In the genomic region with DNA sequence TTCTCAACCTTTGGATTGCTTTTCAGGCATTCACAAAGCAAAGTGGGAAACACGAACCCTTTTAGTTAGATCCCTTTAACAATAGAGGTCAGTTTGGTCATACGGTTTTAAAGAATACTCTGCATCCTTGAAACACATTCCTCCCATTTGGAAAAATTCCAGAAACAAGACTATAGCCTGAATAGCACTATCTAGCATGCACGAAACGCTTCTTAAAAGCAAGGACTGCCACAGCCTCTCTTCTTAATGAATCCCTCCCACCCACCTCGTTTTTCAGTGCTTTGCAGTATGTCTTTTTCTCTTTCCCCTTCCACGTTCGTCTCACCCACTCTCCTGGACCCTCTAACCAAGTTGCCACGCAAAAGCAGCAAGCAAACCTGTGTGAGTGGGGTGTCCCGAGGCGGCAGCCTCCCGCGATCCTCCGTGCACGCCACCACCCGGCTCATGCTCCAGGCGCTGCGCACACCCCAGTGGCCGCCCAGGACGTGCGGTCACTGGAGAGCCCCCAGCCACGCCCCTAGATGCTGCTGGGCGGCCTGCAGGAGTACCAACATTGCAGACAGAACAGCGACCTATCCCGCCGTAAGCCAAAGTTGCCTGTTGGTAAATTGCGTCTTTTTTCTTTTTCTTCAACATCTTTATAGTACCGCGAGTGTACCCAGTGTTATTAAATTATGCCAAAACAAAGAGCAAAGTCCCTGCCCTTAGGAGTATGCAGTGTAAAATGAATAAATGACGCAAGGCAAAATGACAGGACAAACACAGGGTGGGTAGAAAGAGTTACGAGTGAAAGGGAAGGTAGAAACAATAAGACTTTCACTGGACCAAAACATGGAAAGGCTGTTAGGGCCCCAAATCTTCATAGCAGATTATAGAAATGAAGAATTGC, we compare ENCODE assay signal across 1 cellular context.
TF ChIP-seq lines count a peak whose summit lies in the region.

A gene with protein sequence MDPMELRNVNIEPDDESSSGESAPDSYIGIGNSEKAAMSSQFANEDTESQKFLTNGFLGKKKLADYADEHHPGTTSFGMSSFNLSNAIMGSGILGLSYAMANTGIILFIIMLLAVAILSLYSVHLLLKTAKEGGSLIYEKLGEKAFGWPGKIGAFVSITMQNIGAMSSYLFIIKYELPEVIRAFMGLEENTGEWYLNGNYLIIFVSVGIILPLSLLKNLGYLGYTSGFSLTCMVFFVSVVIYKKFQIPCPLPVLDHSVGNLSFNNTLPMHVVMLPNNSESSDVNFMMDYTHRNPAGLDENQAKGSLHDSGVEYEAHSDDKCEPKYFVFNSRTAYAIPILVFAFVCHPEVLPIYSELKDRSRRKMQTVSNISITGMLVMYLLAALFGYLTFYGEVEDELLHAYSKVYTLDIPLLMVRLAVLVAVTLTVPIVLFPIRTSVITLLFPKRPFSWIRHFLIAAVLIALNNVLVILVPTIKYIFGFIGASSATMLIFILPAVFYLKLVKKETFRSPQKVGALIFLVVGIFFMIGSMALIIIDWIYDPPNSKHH (minus strand): TSS at position 472 of the 889 bp plus-strand sequence. CDS start 32,926 bp downstream, outside the sequence.

TF ChIP-seq in HepG2, 621 proteins besides CTCF, POLR2A, EP300 and RAD21 (continued from another document and continues in another):
- TF ChIP-seq, protein P1, sequence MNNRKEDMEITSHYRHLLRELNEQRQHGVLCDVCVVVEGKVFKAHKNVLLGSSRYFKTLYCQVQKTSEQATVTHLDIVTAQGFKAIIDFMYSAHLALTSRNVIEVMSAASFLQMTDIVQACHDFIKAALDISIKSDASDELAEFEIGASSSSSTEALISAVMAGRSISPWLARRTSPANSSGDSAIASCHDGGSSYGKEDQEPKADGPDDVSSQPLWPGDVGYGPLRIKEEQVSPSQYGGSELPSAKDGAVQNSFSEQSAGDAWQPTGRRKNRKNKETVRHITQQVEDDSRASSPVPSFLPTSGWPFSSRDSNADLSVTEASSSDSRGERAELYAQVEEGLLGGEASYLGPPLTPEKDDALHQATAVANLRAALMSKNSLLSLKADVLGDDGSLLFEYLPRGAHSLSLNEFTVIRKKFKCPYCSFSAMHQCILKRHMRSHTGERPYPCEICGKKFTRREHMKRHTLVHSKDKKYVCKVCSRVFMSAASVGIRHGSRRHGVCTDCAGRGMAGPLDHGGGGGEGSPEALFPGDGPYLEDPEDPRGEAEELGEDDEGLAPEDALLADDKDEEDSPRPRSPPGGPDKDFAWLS (CRISPR knock-in tag; IDR thresholded peaks at IDR 0.05; ENCODE audit: borderline replicate concordance), result no peak
- TF ChIP-seq ZBTB42 (CRISPR knock-in tag; IDR thresholded peaks at IDR 0.05), result no peak
- TF ChIP-seq, protein P2, sequence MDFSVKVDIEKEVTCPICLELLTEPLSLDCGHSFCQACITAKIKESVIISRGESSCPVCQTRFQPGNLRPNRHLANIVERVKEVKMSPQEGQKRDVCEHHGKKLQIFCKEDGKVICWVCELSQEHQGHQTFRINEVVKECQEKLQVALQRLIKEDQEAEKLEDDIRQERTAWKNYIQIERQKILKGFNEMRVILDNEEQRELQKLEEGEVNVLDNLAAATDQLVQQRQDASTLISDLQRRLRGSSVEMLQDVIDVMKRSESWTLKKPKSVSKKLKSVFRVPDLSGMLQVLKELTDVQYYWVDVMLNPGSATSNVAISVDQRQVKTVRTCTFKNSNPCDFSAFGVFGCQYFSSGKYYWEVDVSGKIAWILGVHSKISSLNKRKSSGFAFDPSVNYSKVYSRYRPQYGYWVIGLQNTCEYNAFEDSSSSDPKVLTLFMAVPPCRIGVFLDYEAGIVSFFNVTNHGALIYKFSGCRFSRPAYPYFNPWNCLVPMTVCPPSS (IDR thresholded peaks at IDR 0.05), result no peak
- peak; percentile 42; the same call in 1 of the 2 replicates for TF ChIP-seq HOXD1 (CRISPR knock-in tag; IDR thresholded peaks at IDR 0.05)
- TF ChIP-seq PCBP2 (optimal IDR thresholded peaks at IDR 0.05; ENCODE audit: low read depth, low read length, poor library complexity, severe bottlenecking), result no peak
- no peak for TF ChIP-seq TARDBP (CRISPR knock-in tag; IDR thresholded peaks at IDR 0.05)
- TF ChIP-seq ZNF33B (CRISPR knock-in tag; IDR thresholded peaks at IDR 0.05), result no peak
- TF ChIP-seq, protein P3, sequence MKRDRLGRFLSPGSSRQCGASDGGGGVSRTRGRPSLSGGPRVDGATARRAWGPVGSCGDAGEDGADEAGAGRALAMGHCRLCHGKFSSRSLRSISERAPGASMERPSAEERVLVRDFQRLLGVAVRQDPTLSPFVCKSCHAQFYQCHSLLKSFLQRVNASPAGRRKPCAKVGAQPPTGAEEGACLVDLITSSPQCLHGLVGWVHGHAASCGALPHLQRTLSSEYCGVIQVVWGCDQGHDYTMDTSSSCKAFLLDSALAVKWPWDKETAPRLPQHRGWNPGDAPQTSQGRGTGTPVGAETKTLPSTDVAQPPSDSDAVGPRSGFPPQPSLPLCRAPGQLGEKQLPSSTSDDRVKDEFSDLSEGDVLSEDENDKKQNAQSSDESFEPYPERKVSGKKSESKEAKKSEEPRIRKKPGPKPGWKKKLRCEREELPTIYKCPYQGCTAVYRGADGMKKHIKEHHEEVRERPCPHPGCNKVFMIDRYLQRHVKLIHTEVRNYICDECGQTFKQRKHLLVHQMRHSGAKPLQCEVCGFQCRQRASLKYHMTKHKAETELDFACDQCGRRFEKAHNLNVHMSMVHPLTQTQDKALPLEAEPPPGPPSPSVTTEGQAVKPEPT (CRISPR knock-in tag; IDR thresholded peaks at IDR 0.05; ENCODE audit: low read depth), result no peak
- no peak for TF ChIP-seq ZNF547 (CRISPR knock-in tag; IDR thresholded peaks at IDR 0.05)
- TF ChIP-seq JUN (CRISPR knock-in tag; IDR thresholded peaks at IDR 0.05), result no peak
- TF ChIP-seq, protein P4, sequence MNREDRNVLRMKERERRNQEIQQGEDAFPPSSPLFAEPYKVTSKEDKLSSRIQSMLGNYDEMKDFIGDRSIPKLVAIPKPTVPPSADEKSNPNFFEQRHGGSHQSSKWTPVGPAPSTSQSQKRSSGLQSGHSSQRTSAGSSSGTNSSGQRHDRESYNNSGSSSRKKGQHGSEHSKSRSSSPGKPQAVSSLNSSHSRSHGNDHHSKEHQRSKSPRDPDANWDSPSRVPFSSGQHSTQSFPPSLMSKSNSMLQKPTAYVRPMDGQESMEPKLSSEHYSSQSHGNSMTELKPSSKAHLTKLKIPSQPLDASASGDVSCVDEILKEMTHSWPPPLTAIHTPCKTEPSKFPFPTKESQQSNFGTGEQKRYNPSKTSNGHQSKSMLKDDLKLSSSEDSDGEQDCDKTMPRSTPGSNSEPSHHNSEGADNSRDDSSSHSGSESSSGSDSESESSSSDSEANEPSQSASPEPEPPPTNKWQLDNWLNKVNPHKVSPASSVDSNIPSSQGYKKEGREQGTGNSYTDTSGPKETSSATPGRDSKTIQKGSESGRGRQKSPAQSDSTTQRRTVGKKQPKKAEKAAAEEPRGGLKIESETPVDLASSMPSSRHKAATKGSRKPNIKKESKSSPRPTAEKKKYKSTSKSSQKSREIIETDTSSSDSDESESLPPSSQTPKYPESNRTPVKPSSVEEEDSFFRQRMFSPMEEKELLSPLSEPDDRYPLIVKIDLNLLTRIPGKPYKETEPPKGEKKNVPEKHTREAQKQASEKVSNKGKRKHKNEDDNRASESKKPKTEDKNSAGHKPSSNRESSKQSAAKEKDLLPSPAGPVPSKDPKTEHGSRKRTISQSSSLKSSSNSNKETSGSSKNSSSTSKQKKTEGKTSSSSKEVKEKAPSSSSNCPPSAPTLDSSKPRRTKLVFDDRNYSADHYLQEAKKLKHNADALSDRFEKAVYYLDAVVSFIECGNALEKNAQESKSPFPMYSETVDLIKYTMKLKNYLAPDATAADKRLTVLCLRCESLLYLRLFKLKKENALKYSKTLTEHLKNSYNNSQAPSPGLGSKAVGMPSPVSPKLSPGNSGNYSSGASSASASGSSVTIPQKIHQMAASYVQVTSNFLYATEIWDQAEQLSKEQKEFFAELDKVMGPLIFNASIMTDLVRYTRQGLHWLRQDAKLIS (CRISPR knock-in tag; IDR thresholded peaks at IDR 0.05), result no peak
- TF ChIP-seq ZFP36L2 (CRISPR knock-in tag; IDR thresholded peaks at IDR 0.05), result no peak
- no peak for TF ChIP-seq MEIS1 (CRISPR knock-in tag; IDR thresholded peaks at IDR 0.05; ENCODE audit: borderline replicate concordance)
- no peak for TF ChIP-seq CEBPG (CRISPR knock-in tag; IDR thresholded peaks at IDR 0.05)
- TF ChIP-seq, protein P5, sequence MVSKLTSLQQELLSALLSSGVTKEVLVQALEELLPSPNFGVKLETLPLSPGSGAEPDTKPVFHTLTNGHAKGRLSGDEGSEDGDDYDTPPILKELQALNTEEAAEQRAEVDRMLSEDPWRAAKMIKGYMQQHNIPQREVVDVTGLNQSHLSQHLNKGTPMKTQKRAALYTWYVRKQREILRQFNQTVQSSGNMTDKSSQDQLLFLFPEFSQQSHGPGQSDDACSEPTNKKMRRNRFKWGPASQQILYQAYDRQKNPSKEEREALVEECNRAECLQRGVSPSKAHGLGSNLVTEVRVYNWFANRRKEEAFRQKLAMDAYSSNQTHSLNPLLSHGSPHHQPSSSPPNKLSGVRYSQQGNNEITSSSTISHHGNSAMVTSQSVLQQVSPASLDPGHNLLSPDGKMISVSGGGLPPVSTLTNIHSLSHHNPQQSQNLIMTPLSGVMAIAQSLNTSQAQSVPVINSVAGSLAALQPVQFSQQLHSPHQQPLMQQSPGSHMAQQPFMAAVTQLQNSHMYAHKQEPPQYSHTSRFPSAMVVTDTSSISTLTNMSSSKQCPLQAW (CRISPR knock-in tag; IDR thresholded peaks at IDR 0.05), result peak; percentile 69; the same call in 1 of the 2 replicates
- TF ChIP-seq, protein P6, sequence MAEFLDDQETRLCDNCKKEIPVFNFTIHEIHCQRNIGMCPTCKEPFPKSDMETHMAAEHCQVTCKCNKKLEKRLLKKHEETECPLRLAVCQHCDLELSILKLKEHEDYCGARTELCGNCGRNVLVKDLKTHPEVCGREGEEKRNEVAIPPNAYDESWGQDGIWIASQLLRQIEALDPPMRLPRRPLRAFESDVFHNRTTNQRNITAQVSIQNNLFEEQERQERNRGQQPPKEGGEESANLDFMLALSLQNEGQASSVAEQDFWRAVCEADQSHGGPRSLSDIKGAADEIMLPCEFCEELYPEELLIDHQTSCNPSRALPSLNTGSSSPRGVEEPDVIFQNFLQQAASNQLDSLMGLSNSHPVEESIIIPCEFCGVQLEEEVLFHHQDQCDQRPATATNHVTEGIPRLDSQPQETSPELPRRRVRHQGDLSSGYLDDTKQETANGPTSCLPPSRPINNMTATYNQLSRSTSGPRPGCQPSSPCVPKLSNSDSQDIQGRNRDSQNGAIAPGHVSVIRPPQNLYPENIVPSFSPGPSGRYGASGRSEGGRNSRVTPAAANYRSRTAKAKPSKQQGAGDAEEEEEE (CRISPR knock-in tag; IDR thresholded peaks at IDR 0.05; ENCODE audit: borderline replicate concordance), result no peak
- peak; percentile 57; the same call in 1 of the 2 replicates for TF ChIP-seq MIER2 (CRISPR knock-in tag; IDR thresholded peaks at IDR 0.05)
- no peak for TF ChIP-seq MTF2 (CRISPR knock-in tag; IDR thresholded peaks at IDR 0.05; ENCODE audit: borderline replicate concordance)
- TF ChIP-seq ZBTB3 (CRISPR knock-in tag; IDR thresholded peaks at IDR 0.05; ENCODE audit: borderline replicate concordance, low read depth), result no peak
- TF ChIP-seq ZNF773 (CRISPR knock-in tag; IDR thresholded peaks at IDR 0.05; ENCODE audit: borderline replicate concordance), result no peak
- TF ChIP-seq, protein P7, sequence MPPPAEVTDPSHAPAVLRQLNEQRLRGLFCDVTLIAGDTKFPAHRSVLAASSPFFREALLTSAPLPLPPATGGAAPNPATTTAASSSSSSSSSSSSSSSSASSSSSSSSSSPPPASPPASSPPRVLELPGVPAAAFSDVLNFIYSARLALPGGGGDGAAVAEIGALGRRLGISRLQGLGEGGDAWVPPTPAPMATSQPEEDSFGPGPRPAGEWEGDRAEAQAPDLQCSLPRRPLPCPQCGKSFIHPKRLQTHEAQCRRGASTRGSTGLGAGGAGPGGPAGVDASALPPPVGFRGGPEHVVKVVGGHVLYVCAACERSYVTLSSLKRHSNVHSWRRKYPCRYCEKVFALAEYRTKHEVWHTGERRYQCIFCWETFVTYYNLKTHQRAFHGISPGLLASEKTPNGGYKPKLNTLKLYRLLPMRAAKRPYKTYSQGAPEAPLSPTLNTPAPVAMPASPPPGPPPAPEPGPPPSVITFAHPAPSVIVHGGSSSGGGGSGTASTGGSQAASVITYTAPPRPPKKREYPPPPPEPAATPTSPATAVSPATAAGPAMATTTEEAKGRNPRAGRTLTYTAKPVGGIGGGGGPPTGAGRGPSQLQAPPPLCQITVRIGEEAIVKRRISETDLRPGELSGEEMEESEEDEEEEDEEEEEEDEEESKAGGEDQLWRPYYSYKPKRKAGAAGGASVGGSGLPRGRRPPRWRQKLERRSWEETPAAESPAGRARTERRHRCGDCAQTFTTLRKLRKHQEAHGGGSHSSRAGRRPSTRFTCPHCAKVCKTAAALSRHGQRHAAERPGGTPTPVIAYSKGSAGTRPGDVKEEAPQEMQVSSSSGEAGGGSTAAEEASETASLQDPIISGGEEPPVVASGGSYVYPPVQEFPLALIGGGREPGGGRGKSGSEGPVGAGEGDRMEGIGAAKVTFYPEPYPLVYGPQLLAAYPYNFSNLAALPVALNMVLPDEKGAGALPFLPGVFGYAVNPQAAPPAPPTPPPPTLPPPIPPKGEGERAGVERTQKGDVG (CRISPR knock-in tag; IDR thresholded peaks at IDR 0.05; ENCODE audit: borderline replicate concordance), result no peak
- TF ChIP-seq FOXA3 (CRISPR knock-in tag; IDR thresholded peaks at IDR 0.05), result 0 out of 2 replicates have a peak, but pooled peaks have one; percentile 29
- TF ChIP-seq DR1 (CRISPR knock-in tag; IDR thresholded peaks at IDR 0.05), result no peak
- TF ChIP-seq, protein P8, sequence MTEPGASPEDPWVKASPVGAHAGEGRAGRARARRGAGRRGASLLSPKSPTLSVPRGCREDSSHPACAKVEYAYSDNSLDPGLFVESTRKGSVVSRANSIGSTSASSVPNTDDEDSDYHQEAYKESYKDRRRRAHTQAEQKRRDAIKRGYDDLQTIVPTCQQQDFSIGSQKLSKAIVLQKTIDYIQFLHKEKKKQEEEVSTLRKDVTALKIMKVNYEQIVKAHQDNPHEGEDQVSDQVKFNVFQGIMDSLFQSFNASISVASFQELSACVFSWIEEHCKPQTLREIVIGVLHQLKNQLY (CRISPR knock-in tag; IDR thresholded peaks at IDR 0.05), result no peak; the same call in 1 of the 2 replicates
- TF ChIP-seq, protein P9, sequence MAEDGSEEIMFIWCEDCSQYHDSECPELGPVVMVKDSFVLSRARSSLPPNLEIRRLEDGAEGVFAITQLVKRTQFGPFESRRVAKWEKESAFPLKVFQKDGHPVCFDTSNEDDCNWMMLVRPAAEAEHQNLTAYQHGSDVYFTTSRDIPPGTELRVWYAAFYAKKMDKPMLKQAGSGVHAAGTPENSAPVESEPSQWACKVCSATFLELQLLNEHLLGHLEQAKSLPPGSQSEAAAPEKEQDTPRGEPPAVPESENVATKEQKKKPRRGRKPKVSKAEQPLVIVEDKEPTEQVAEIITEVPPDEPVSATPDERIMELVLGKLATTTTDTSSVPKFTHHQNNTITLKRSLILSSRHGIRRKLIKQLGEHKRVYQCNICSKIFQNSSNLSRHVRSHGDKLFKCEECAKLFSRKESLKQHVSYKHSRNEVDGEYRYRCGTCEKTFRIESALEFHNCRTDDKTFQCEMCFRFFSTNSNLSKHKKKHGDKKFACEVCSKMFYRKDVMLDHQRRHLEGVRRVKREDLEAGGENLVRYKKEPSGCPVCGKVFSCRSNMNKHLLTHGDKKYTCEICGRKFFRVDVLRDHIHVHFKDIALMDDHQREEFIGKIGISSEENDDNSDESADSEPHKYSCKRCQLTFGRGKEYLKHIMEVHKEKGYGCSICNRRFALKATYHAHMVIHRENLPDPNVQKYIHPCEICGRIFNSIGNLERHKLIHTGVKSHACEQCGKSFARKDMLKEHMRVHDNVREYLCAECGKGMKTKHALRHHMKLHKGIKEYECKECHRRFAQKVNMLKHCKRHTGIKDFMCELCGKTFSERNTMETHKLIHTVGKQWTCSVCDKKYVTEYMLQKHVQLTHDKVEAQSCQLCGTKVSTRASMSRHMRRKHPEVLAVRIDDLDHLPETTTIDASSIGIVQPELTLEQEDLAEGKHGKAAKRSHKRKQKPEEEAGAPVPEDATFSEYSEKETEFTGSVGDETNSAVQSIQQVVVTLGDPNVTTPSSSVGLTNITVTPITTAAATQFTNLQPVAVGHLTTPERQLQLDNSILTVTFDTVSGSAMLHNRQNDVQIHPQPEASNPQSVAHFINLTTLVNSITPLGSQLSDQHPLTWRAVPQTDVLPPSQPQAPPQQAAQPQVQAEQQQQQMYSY (CRISPR knock-in tag; IDR thresholded peaks at IDR 0.05), result no peak
- no peak for TF ChIP-seq ZMYM2 (CRISPR knock-in tag; IDR thresholded peaks at IDR 0.05)
- no peak for TF ChIP-seq IKZF1 (IDR thresholded peaks at IDR 0.05)
